Comparison of ENCODE assay signal across 15 cellular contexts in the genomic region with DNA sequence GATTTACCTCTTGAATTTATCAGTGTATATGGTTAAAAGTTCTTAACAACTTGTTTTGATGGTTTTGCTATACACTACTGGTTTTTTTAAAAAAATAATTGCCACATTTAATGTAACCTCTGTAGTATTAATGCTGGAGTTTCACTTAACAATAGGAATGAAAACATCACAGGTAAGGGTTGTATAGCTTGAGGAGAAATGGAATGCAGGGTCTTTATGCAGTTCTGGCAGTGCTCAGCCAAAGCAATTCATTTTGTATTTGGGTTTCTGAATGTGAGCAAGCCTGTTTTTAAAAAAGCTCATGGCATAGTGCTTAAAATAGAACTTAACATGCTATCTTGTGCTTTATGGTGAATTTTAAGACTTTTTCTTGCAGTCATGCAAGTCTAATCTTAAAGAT.
"Had no signal": no experiment of that assay in that cellular context is flagged by ENCODE, and none has a peak within 500 bp of the region (broad histone marks: within the 10 kb centered on the region; RNA-seq: fewer than 3 reads in every experiment).

No MANE protein-coding gene starts in this region.

- H3K4me3 ChIP-seq: right atrium auricular region, skin epidermis, transverse colon had no signal

- DNase-seq: activated CD4-positive, alpha-beta memory T cell treated with anti-CD3 and anti-CD28 coated beads, Interleukin-2, amount 10 ng/mL, durations not matched to agents 7 days and 5 days; activated effector memory CD4-positive, alpha-beta T cell treated with Interleukin-2 at 50 U/mL for 16 hours; activated naive CD4-positive, alpha-beta T cell treated with anti-CD3 and anti-CD28 coated beads, Interleukin-2, amount 50 U/mL, for 16 hours; activated T-cell treated with anti-CD3 and anti-CD28 coated beads, Interleukin-2, amount 50 U/mL, for 24 hours; caudate nucleus; effector memory CD4-positive, alpha-beta T cell; foreskin fibroblast; kidney glomerular epithelial cell; stimulated activated CD4-positive, alpha-beta T cell treated with anti-CD3 and anti-CD28 coated beads, Interleukin-15, amount 100 ng/mL, for 24 hours; stimulated activated CD4-positive, alpha-beta T cell treated with anti-CD3 and anti-CD28 coated beads, Interleukin-4, amount 100 ng/mL, for 24 hours; stimulated activated naive CD4-positive, alpha-beta T cell treated with Interleukin-2 at 50 U/mL for 16 hours; transverse colon had no signal

- H3K27ac ChIP-seq: right atrium auricular region, skin epidermis, transverse colon, VCaP had no signal

- H3K27ac Mint-ChIP-seq: activated CD4-positive, alpha-beta memory T cell treated with anti-CD3 and anti-CD28 coated beads, Interleukin-2, amount 10 ng/mL, durations not matched to agents 7 days and 5 days; activated T-cell treated with anti-CD3 and anti-CD28 coated beads, Interleukin-2, amount 50 U/mL, for 24 hours had no signal

- H3K27me3 ChIP-seq: right atrium auricular region, transverse colon had no signal

- H3K4me3 Mint-ChIP-seq: activated CD4-positive, alpha-beta memory T cell treated with anti-CD3 and anti-CD28 coated beads, Interleukin-2, amount 10 ng/mL, durations not matched to agents 7 days and 5 days; activated T-cell treated with anti-CD3 and anti-CD28 coated beads, Interleukin-2, amount 50 U/mL, for 24 hours had no signal

- H3K36me3 ChIP-seq: right atrium auricular region had no signal

- H3K9me3 Mint-ChIP-seq: activated CD4-positive, alpha-beta memory T cell treated with anti-CD3 and anti-CD28 coated beads, Interleukin-2, amount 10 ng/mL, durations not matched to agents 7 days and 5 days; activated T-cell treated with anti-CD3 and anti-CD28 coated beads, Interleukin-2, amount 50 U/mL, for 24 hours had no signal

- H3K27me3 Mint-ChIP-seq: activated CD4-positive, alpha-beta memory T cell treated with anti-CD3 and anti-CD28 coated beads, Interleukin-2, amount 10 ng/mL, durations not matched to agents 7 days and 5 days; activated T-cell treated with anti-CD3 and anti-CD28 coated beads, Interleukin-2, amount 50 U/mL, for 24 hours had no signal

- H3K9me3 ChIP-seq: right atrium auricular region, transverse colon had no signal
